10 cellular contexts compared by ENCODE assay signal in the genomic region with DNA sequence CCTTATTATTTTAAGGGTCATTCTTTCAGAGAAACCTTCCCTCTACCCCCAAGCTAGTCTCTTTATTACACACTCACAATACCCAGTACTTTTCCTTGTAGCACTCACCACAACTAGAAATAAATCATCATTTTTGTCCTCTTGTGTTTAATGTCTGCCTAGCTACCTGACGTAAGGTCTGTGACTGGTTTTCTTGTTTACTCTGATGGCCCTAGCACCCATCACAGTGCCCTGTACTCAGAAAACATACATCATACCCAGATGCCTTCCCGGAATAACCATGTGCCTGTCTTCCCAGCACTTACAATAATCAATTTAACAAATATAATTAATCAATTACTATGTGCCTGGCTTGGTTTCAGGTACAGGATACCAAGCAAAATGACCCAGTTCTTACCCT. TPM values are rescaled to one million over a fixed set of nuclear protein-coding genes. Genes with fewer than 3 reads are reported as not detected.
DNase-seq lines count a peak whose midpoint lies in the region; ATAC-seq, FAIRE-seq and TF ChIP-seq lines count a peak whose summit lies in the region.
"Had no signal": no experiment of that assay in that cellular context is flagged by ENCODE, and none has a peak within 500 bp of the region (broad histone marks: within the 10 kb centered on the region; RNA-seq: fewer than 3 reads in every experiment).

No MANE protein-coding gene starts in this region.

- H3K4me1 ChIP-seq in Panc1 (ENCODE audit: control insufficient read depth, insufficient read depth, low read length), result peaks cover 36% of the 10 kb centered on the region

- CTCF ChIA-PET in CD4-positive, alpha-beta T cell (lab: Charles Lee), result interaction anchor here (0.6 to 1.6 kb wide), 3 partner anchors 39 to 133 kb away, joined by 3 to 9 read pairs (median 6); no protein-coding TSS in a partner anchor
- CTCF ChIA-PET in Panc1 (lab: Charles Lee), result interaction anchor here (1.3 kb wide), 2 partner anchors 26 to 50 kb away, joined by 3 to 6 read pairs; a partner anchor contains a TSS
- CTCF ChIA-PET in HEK293T (lab: Yijun Ruan, JAX), result interaction anchor here (0.6 to 1.3 kb wide), 2 partner anchors 48 to 175 kb away, joined by 3 read pairs; no protein-coding TSS in a partner anchor

- H3K4me3 ChIP-seq in Panc1 (ENCODE audit: low read depth in 2 of 2, low read length in 2 of 2) (no peak overlapping the region), bronchial epithelial cell (ENCODE audit: low read depth, low read length) (no peak overlapping the region)
- H3K4me3 ChIP-seq: HAP-1 had no signal

- peak overlapping the region; percentile 52 for H3K27ac Mint-ChIP-seq in CD4-positive, alpha-beta T cell
- H3K27ac Mint-ChIP-seq in neural crest cell (ENCODE audit: unreplicated experiment), result peak overlapping the region; percentile 85

- in situ Hi-C loops in Panc1 (cut with HindIII; ENCODE audit: low pct_unique_long_range_greater_than_20kb, low sequenced_read_pairs), result no loop called here

- H3K27me3 ChIP-seq in CD4-positive, alpha-beta T cell (ENCODE audit: control insufficient read depth, insufficient read depth, low read length), result no peaks in the 10 kb centered on the region
- H3K27me3 ChIP-seq in Panc1 (ENCODE audit: control insufficient read depth, insufficient read depth, low read length) (no peaks in the 10 kb centered on the region), bronchial epithelial cell (ENCODE audit: control insufficient read depth, insufficient read depth, low read length) (no peaks in the 10 kb centered on the region)

- no peaks in the 10 kb centered on the region for H3K9me3 Mint-ChIP-seq in CD4-positive, alpha-beta T cell
- no peaks in the 10 kb centered on the region for H3K9me3 Mint-ChIP-seq in neural crest cell

- no peaks in the 10 kb centered on the region for H3K9me3 ChIP-seq in CD4-positive, alpha-beta T cell (ENCODE audit: control insufficient read depth, low read length)
- no peaks in the 10 kb centered on the region for H3K9me3 ChIP-seq in Panc1 (ENCODE audit: control insufficient read depth, insufficient read depth, low read depth, low read length)
- H3K9me3 ChIP-seq: HAP-1 had no signal

- TF ChIP-seq CTCF in CD4-positive, alpha-beta T cell (IDR thresholded peaks at IDR 0.05), result no peak
- no peak for TF ChIP-seq CTCF in Panc1 (IDR thresholded peaks at IDR 0.05)
- no peak for TF ChIP-seq CTCF in bronchial epithelial cell (IDR thresholded peaks at IDR 0.05; ENCODE audit: insufficient read depth, low read length, severe bottlenecking)
- TF ChIP-seq CTCF in neural crest cell (conservative IDR thresholded peaks at IDR 0.05), result no peak

- H3K27ac ChIP-seq in CD4-positive, alpha-beta T cell (ENCODE audit: low read depth, low read length), result no peak overlapping the region
- peak overlapping the region; percentile 85 for H3K27ac ChIP-seq in Panc1 (ENCODE audit: low read length)

- no TSS peak for BruUV-seq in Panc1 (replicated peaks; lab: Mats Ljungman, UMichigan)

- FAIRE-seq in bronchial epithelial cell (lab: Jason Lieb, UNC), result no peak
- FAIRE-seq: urothelium cell line had no signal

- H3K36me3 ChIP-seq in Panc1 (ENCODE audit: control insufficient read depth, insufficient read depth, low read length), result no peaks in the 10 kb centered on the region
- H3K36me3 ChIP-seq in bronchial epithelial cell (ENCODE audit: control insufficient read depth, insufficient read depth, low read length), result no peaks in the 10 kb centered on the region
- H3K36me3 ChIP-seq: HAP-1 had no signal

- POLR2A ChIA-PET in CD4-positive, alpha-beta T cell (lab: Charles Lee), result interaction anchor here (1.3 to 2.5 kb wide), 6 partner anchors 12 to 58 kb away, joined by 5 to 24 read pairs (median 7); no protein-coding TSS in a partner anchor
- POLR2A ChIA-PET in Panc1 (lab: Charles Lee) (interaction anchor here (0.6 to 1.4 kb wide), 2 partner anchors 9 to 515 kb away, joined by 4 read pairs; no protein-coding TSS in a partner anchor), HEK293T (lab: Yijun Ruan, JAX) (interaction anchor here (1.2 to 2.7 kb wide), 5 partner anchors 9 to 53 kb away, joined by 3 to 12 read pairs (median 7); a partner anchor contains a TSS)

- no peaks in the 10 kb centered on the region for H3K27me3 Mint-ChIP-seq in CD4-positive, alpha-beta T cell
- H3K27me3 Mint-ChIP-seq in neural crest cell (ENCODE audit: low read depth), result no peaks in the 10 kb centered on the region

- intact Hi-C loops in CD4-positive, alpha-beta T cell (cut with DNase I, micrococcal nuclease), result no loop called here
- intact Hi-C loops in Panc1 (cut with micrococcal nuclease; ENCODE audit: unreplicated experiment), result no loop called here

- H3K4me1 Mint-ChIP-seq in CD4-positive, alpha-beta T cell (ENCODE audit: low read depth), result peaks cover 70% of the 10 kb centered on the region
- peaks cover 43% of the 10 kb centered on the region for H3K4me1 Mint-ChIP-seq in neural crest cell

- H3K4me3 Mint-ChIP-seq in CD4-positive, alpha-beta T cell, result no peak overlapping the region
- H3K4me3 Mint-ChIP-seq in neural crest cell, result no peak overlapping the region

- ATAC-seq in CD4-positive, alpha-beta T cell (ENCODE audit: poor library complexity), result no peak
- ATAC-seq in Panc1 (no peak), HG02840 (IDR thresholded peaks at IDR 0.05; ENCODE audit: low FRiP score, unreplicated experiment) (no peak)

- no peaks in the 10 kb centered on the region for H3K36me3 Mint-ChIP-seq in CD4-positive, alpha-beta T cell (ENCODE audit: low read depth)
- H3K36me3 Mint-ChIP-seq in neural crest cell (ENCODE audit: low read depth), result no peaks in the 10 kb centered on the region

- DNase-seq in CD4-positive, alpha-beta T cell, result no peak
- DNase-seq in Panc1 (ENCODE audit: low read depth, low spot score) (no peak), bronchial epithelial cell (ENCODE audit: low read depth) (peak; percentile 48), neural crest cell (ENCODE audit: low read depth, low spot score) (no peak), NCI-H1417 treated with DMSO at 0.1 percent for 48 hours (lab: John Stamatoyannopoulos, UW) (no peak), cerebellum (ENCODE audit: low spot score) (no peak), HEK293T (ENCODE audit: extremely low spot score) (no peak)

TF ChIP-seq in HEK293T, 16 proteins besides CTCF, POLR2A, EP300 and RAD21:
- TF ChIP-seq NFRKB (IDR thresholded peaks at IDR 0.05), result no peak
- TF ChIP-seq FOXK2 (IDR thresholded peaks at IDR 0.05), result no peak
- TF ChIP-seq ELF4 (IDR thresholded peaks at IDR 0.05), result no peak
- TF ChIP-seq, protein P1, sequence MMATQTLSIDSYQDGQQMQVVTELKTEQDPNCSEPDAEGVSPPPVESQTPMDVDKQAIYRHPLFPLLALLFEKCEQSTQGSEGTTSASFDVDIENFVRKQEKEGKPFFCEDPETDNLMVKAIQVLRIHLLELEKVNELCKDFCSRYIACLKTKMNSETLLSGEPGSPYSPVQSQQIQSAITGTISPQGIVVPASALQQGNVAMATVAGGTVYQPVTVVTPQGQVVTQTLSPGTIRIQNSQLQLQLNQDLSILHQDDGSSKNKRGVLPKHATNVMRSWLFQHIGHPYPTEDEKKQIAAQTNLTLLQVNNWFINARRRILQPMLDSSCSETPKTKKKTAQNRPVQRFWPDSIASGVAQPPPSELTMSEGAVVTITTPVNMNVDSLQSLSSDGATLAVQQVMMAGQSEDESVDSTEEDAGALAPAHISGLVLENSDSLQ (IDR thresholded peaks at IDR 0.05), result no peak
- no peak for TF ChIP-seq FOXM1 (IDR thresholded peaks at IDR 0.05; ENCODE audit: borderline replicate concordance)
- TF ChIP-seq CTBP1 (IDR thresholded peaks at IDR 0.05; ENCODE audit: borderline replicate concordance), result no peak
- no peak for TF ChIP-seq BHLHE40 (IDR thresholded peaks at IDR 0.05; ENCODE audit: borderline replicate concordance)

RNA-seq across cellular contexts. Expression of a gene that starts 25.8 kb away (rescaled TPM):
- total RNA-seq in CD4-positive, alpha-beta T cell, result 1 to 10 TPM; 5.7 to 5.8 TPM
- 106 TPM for total RNA-seq in Panc1 (2021; ENCODE audit: unreplicated experiment)
- polyA plus RNA-seq in Panc1 (2012; ENCODE audit: insufficient read length), result 166 TPM
- total RNA-seq in bronchial epithelial cell, result 186 and 279 TPM in 2 replicates
- total RNA-seq in neural crest cell, result 4.8 and 6.3 TPM in 2 replicates
- 4.5 TPM for total RNA-seq in cerebellum

RNA-seq across cellular contexts. Expression of a gene that starts 27.7 kb away (rescaled TPM):
- total RNA-seq in CD4-positive, alpha-beta T cell, result 10 to 100 TPM; 31.6 TPM
- total RNA-seq in Panc1 (2021; ENCODE audit: unreplicated experiment), result 176 TPM
- 221 TPM for polyA plus RNA-seq in Panc1 (2012; ENCODE audit: insufficient read length)
- total RNA-seq in bronchial epithelial cell, result 15.1 and 20.0 TPM in 2 replicates
- total RNA-seq in neural crest cell, result 100 and 106 TPM in 2 replicates
- total RNA-seq in cerebellum, result 35.7 TPM

RNA-seq across cellular contexts. Expression of a gene that starts 50.0 kb away (rescaled TPM):
- 10 to 100 TPM; 76.0 to 78.4 TPM for total RNA-seq in CD4-positive, alpha-beta T cell
- total RNA-seq in Panc1 (2021; ENCODE audit: unreplicated experiment) (853 TPM), bronchial epithelial cell (131 and 136 TPM in 2 replicates), neural crest cell (1,986 and 2,086 TPM in 2 replicates), cerebellum (608 TPM)
- polyA plus RNA-seq in Panc1 (2012; ENCODE audit: insufficient read length), result 1,083 TPM

RNA-seq across cellular contexts. Expression of a gene that starts 53.1 kb away (rescaled TPM):
- total RNA-seq in CD4-positive, alpha-beta T cell, result 10 to 100 TPM; 50.5 to 56.8 TPM
- total RNA-seq in Panc1 (2021; ENCODE audit: unreplicated experiment), result 68.6 TPM
- polyA plus RNA-seq in Panc1 (2012; ENCODE audit: insufficient read length), result 36.0 TPM
- total RNA-seq in bronchial epithelial cell, result 2.4 and 2.7 TPM in 2 replicates
- total RNA-seq in neural crest cell, result 104 and 107 TPM in 2 replicates
- 9.5 TPM for total RNA-seq in cerebellum

Comparison
In these comparisons a context has a peak if more than half of its experiments do, and no peak if none do; other contexts are left out.
1. RNA of a gene that starts 25.8 kb away (total RNA-seq): 186 to 279 TPM in bronchial epithelial cell and 106 TPM in Panc1 (single experiment); 4.8 to 6.3 TPM in neural crest cell, 5.7 to 5.8 TPM in CD4-positive, alpha-beta T cell and 4.5 TPM in cerebellum (single experiment); every median in the first group is over 10 times any median in the second.